In genomic region chr3:102593754-102594602, GRCh38 we compare ENCODE assay signal across 17 cellular contexts.
"Had no signal": no experiment of that assay in that cellular context is flagged by ENCODE, and none has a peak within 500 bp of the region (broad histone marks: within the 10 kb centered on the region; RNA-seq: fewer than 3 reads in every experiment).

No MANE protein-coding gene starts in this region.

- H3K4me1 ChIP-seq: ascending aorta, esophagus squamous epithelium, thyroid gland had no signal

- DNase-seq: activated CD4-positive, alpha-beta T cell treated with anti-CD3 and anti-CD28 coated beads, Interleukin-2, amount 50 U/mL, for 48 hours; activated naive CD4-positive, alpha-beta T cell treated with anti-CD3 and anti-CD28 coated beads for 36 hours; activated naive CD8-positive, alpha-beta T cell treated with anti-CD3 and anti-CD28 coated beads, Interleukin-2, amount 50 U/mL, for 24 hours; esophagus squamous epithelium; hypothalamus; mesendoderm; natural killer cell; stimulated activated CD4-positive, alpha-beta T cell treated with anti-CD3 and anti-CD28 coated beads, Interleukin-12 subunit alpha, Interleukin-12 subunit beta, amount 100 ng/mL, for 4 hours; stimulated activated CD4-positive, alpha-beta T cell treated with anti-CD3 and anti-CD28 coated beads, Interleukin-2, amount 100 ng/mL, for 24 hours; T1000; thyroid gland had no signal

- H3K9me3 ChIP-seq: ascending aorta, esophagus squamous epithelium, neutrophil, thyroid gland had no signal

- H3K27me3 ChIP-seq: ascending aorta, cardiac muscle cell, esophagus squamous epithelium, neutrophil, thyroid gland had no signal

- H3K36me3 ChIP-seq: ascending aorta, cardiac muscle cell, esophagus squamous epithelium, neutrophil, thyroid gland had no signal

- FAIRE-seq: urothelium cell line had no signal

- H3K27ac ChIP-seq: ascending aorta, cardiac muscle cell, esophagus squamous epithelium, neutrophil, thyroid gland had no signal

- H3K4me3 ChIP-seq: ascending aorta, cardiac muscle cell, esophagus squamous epithelium, thyroid gland had no signal

- ATAC-seq: activated naive CD8-positive, alpha-beta T cell treated with anti-CD3 and anti-CD28 coated beads, Interleukin-2, amount 50 U/mL, for 24 hours; activated T-helper 17 cell treated with anti-CD3 and anti-CD28 coated beads, Interleukin-2, amount 50 U/mL, for 72 hours; natural killer cell; stimulated activated effector memory CD8-positive, alpha-beta T cell treated with anti-CD3 and anti-CD28 coated beads, Interleukin-12 subunit alpha, Interleukin-12 subunit beta, amount 100 ng/mL, for 72 hours had no signal
